19 cellular contexts compared by ENCODE assay signal in genomic region chr4:62003695-62004094, GRCh38.
"Had no signal": no experiment of that assay in that cellular context is flagged by ENCODE, and none has a peak within 500 bp of the region (broad histone marks: within the 10 kb centered on the region; RNA-seq: fewer than 3 reads in every experiment).

No MANE protein-coding gene starts in this region.

- H3K79me2 ChIP-seq: parathyroid adenoma had no signal

- H3K27ac ChIP-seq: dorsolateral prefrontal cortex, foreskin keratinocyte, neutrophil, parathyroid adenoma, suprapubic skin had no signal

- DNase-seq: activated B cell treated with CpG ODN at 0.5 μM for 24 hours; activated CD4-positive, alpha-beta memory T cell treated with anti-CD3 and anti-CD28 coated beads for 36 hours; activated CD4-positive, alpha-beta T cell treated with anti-CD3 and anti-CD28 coated beads for 4 hours; activated naive CD4-positive, alpha-beta T cell; activated naive CD8-positive, alpha-beta T cell treated with anti-CD3 and anti-CD28 coated beads for 36 hours; activated T-cell treated with anti-CD3 and anti-CD28 coated beads for 4 hours; amygdala; caudate nucleus; dorsolateral prefrontal cortex; foreskin keratinocyte; natural killer cell; stimulated activated CD4-positive, alpha-beta T cell treated with anti-CD3 and anti-CD28 coated beads, Interleukin-4, amount 100 ng/mL, for 1 hour; stimulated activated naive CD8-positive, alpha-beta T cell treated with anti-CD3 and anti-CD28 coated beads, Interleukin-15, amount 100 ng/mL, for 72 hours; T-cell; trophoblast cell had no signal

- H3K27me3 ChIP-seq: dorsolateral prefrontal cortex, foreskin keratinocyte, neutrophil, suprapubic skin had no signal

- H3K4me3 ChIP-seq: dorsolateral prefrontal cortex, smooth muscle cell, suprapubic skin had no signal

- H3K9me3 ChIP-seq: neutrophil, suprapubic skin had no signal

- H3K9ac ChIP-seq: parathyroid adenoma had no signal

- H3K36me3 ChIP-seq: neutrophil, suprapubic skin had no signal

- H3K4me2 ChIP-seq: smooth muscle cell had no signal

- H3K4me1 ChIP-seq: foreskin keratinocyte, parathyroid adenoma, suprapubic skin had no signal

- H2AFZ ChIP-seq: parathyroid adenoma had no signal
